1 cellular context compared by ENCODE assay signal in the genomic region with DNA sequence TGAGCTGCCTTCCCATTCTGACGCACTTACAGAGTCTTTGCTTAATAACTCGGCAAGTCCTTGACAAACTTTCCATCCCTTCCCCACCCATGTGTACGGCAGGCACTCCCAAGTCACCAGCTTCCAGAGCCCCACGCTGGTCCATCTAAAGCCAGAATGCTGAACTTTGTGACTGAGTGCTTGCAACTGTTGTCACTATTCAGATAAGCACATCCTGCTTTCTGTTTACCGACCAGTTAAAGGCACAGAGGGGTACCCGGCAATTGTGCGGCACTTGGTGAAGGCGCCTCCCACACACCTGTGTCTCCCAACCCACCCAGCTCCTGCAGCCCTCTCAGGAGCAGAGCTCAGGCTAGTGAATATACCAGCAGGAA.
TF ChIP-seq lines count a peak whose summit lies in the region.

No MANE protein-coding gene starts in this region.

TF ChIP-seq in HepG2, 621 proteins besides CTCF, POLR2A, EP300 and RAD21 (continued from another document and continues in another):
- TF ChIP-seq AFF4 (CRISPR knock-in tag; IDR thresholded peaks at IDR 0.05) (no peak), CREB3 (CRISPR knock-in tag; IDR thresholded peaks at IDR 0.05) (no peak), TOE1 (CRISPR knock-in tag; IDR thresholded peaks at IDR 0.05) (no peak), ZFP36L2 (CRISPR knock-in tag; IDR thresholded peaks at IDR 0.05) (no peak), GTF3A (CRISPR knock-in tag; conservative IDR thresholded peaks at IDR 0.05) (no peak), MAFG (CRISPR knock-in tag; IDR thresholded peaks at IDR 0.05) (no peak), ZNF576 (CRISPR knock-in tag; IDR thresholded peaks at IDR 0.05) (no peak), HNF1B (CRISPR knock-in tag; IDR thresholded peaks at IDR 0.05) (peak; percentile 92), BCLAF1 (IDR thresholded peaks at IDR 0.05) (no peak), ZNF101 (CRISPR knock-in tag; IDR thresholded peaks at IDR 0.05; ENCODE audit: borderline replicate concordance, low read depth) (no peak), ZNF441 (CRISPR knock-in tag; IDR thresholded peaks at IDR 0.05; ENCODE audit: borderline replicate concordance) (no peak), ZNF546 (CRISPR knock-in tag; conservative IDR thresholded peaks at IDR 0.05) (no peak), ZSCAN30 (CRISPR knock-in tag; IDR thresholded peaks at IDR 0.05) (no peak), ZNF124 (CRISPR knock-in tag; IDR thresholded peaks at IDR 0.05) (0 out of 2 replicates have a peak, but pooled peaks have one; percentile 55), ZNF772 (CRISPR knock-in tag; IDR thresholded peaks at IDR 0.05) (no peak), ZNF292 (CRISPR knock-in tag; IDR thresholded peaks at IDR 0.05; ENCODE audit: borderline replicate concordance, low read depth) (peak; percentile 95; the same call in 1 of the 2 replicates), MYPOP (CRISPR knock-in tag; IDR thresholded peaks at IDR 0.05) (no peak), ZNF580 (CRISPR knock-in tag; IDR thresholded peaks at IDR 0.05; ENCODE audit: borderline replicate concordance, low read depth) (peak; percentile 54; the same call in 1 of the 2 replicates), ZFX (CRISPR knock-in tag; IDR thresholded peaks at IDR 0.05; ENCODE audit: low read depth) (no peak; the same call in 1 of the 2 replicates), ZNF432 (CRISPR knock-in tag; IDR thresholded peaks at IDR 0.05; ENCODE audit: borderline replicate concordance) (no peak), PRMT3 (CRISPR knock-in tag; IDR thresholded peaks at IDR 0.05; ENCODE audit: borderline replicate concordance, low read depth) (no peak; the same call in 1 of the 2 replicates), FOXM1 (CRISPR knock-in tag; IDR thresholded peaks at IDR 0.05) (no peak), ZNF431 (CRISPR knock-in tag; IDR thresholded peaks at IDR 0.05; ENCODE audit: borderline replicate concordance, low read depth) (no peak), HCFC1 (IDR thresholded peaks at IDR 0.05; ENCODE audit: low read depth, low read length) (no peak), NFKBIZ (CRISPR knock-in tag; IDR thresholded peaks at IDR 0.05) (peak; percentile 71; the same call in 1 of the 2 replicates)
- TF ChIP-seq, protein P1, sequence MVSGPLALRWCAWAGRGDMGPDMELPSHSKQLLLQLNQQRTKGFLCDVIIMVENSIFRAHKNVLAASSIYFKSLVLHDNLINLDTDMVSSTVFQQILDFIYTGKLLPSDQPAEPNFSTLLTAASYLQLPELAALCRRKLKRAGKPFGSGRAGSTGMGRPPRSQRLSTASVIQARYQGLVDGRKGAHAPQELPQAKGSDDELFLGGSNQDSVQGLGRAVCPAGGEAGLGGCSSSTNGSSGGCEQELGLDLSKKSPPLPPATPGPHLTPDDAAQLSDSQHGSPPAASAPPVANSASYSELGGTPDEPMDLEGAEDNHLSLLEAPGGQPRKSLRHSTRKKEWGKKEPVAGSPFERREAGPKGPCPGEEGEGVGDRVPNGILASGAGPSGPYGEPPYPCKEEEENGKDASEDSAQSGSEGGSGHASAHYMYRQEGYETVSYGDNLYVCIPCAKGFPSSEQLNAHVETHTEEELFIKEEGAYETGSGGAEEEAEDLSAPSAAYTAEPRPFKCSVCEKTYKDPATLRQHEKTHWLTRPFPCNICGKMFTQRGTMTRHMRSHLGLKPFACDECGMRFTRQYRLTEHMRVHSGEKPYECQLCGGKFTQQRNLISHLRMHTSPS (CRISPR knock-in tag; IDR thresholded peaks at IDR 0.05; ENCODE audit: low read depth): no peak
- TF ChIP-seq, protein P2, sequence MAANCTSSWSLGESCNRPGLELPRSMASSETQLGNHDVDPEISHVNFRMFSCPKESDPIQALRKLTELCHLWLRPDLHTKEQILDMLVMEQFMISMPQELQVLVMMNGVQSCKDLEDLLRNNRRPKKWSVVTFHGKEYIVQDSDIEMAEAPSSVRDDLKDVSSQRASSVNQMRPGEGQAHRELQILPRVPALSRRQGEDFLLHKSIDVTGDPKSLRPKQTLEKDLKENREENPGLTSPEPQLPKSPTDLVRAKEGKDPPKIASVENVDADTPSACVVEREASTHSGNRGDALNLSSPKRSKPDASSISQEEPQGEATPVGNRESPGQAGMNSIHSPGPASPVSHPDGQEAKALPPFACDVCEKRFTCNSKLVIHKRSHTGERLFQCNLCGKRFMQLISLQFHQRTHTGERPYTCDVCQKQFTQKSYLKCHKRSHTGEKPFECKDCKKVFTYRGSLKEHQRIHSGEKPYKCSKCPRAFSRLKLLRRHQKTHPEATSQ (CRISPR knock-in tag; IDR thresholded peaks at IDR 0.05; ENCODE audit: borderline replicate concordance): 0 out of 2 replicates have a peak, but pooled peaks have one; percentile 23
- TF ChIP-seq, protein P3, sequence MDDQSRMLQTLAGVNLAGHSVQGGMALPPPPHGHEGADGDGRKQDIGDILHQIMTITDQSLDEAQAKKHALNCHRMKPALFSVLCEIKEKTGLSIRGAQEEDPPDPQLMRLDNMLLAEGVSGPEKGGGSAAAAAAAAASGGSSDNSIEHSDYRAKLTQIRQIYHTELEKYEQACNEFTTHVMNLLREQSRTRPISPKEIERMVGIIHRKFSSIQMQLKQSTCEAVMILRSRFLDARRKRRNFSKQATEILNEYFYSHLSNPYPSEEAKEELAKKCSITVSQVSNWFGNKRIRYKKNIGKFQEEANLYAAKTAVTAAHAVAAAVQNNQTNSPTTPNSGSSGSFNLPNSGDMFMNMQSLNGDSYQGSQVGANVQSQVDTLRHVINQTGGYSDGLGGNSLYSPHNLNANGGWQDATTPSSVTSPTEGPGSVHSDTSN (CRISPR knock-in tag; IDR thresholded peaks at IDR 0.05; ENCODE audit: borderline replicate concordance): no peak
- TF ChIP-seq, protein P4, sequence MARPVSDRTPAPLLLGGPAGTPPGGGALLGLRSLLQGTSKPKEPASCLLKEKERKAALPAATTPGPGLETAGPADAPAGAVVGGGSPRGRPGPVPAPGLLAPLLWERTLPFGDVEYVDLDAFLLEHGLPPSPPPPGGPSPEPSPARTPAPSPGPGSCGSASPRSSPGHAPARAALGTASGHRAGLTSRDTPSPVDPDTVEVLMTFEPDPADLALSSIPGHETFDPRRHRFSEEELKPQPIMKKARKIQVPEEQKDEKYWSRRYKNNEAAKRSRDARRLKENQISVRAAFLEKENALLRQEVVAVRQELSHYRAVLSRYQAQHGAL (CRISPR knock-in tag; IDR thresholded peaks at IDR 0.05; ENCODE audit: not compliant biosample characterization): no peak
- TF ChIP-seq, protein P5, sequence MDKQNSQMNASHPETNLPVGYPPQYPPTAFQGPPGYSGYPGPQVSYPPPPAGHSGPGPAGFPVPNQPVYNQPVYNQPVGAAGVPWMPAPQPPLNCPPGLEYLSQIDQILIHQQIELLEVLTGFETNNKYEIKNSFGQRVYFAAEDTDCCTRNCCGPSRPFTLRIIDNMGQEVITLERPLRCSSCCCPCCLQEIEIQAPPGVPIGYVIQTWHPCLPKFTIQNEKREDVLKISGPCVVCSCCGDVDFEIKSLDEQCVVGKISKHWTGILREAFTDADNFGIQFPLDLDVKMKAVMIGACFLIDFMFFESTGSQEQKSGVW (CRISPR knock-in tag; IDR thresholded peaks at IDR 0.05; ENCODE audit: borderline replicate concordance): no peak
- TF ChIP-seq, protein P6, sequence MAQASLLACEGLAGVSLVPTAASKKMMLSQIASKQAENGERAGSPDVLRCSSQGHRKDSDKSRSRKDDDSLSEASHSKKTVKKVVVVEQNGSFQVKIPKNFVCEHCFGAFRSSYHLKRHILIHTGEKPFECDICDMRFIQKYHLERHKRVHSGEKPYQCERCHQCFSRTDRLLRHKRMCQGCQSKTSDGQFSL (CRISPR knock-in tag; IDR thresholded peaks at IDR 0.05): no peak
- TF ChIP-seq, protein P7, sequence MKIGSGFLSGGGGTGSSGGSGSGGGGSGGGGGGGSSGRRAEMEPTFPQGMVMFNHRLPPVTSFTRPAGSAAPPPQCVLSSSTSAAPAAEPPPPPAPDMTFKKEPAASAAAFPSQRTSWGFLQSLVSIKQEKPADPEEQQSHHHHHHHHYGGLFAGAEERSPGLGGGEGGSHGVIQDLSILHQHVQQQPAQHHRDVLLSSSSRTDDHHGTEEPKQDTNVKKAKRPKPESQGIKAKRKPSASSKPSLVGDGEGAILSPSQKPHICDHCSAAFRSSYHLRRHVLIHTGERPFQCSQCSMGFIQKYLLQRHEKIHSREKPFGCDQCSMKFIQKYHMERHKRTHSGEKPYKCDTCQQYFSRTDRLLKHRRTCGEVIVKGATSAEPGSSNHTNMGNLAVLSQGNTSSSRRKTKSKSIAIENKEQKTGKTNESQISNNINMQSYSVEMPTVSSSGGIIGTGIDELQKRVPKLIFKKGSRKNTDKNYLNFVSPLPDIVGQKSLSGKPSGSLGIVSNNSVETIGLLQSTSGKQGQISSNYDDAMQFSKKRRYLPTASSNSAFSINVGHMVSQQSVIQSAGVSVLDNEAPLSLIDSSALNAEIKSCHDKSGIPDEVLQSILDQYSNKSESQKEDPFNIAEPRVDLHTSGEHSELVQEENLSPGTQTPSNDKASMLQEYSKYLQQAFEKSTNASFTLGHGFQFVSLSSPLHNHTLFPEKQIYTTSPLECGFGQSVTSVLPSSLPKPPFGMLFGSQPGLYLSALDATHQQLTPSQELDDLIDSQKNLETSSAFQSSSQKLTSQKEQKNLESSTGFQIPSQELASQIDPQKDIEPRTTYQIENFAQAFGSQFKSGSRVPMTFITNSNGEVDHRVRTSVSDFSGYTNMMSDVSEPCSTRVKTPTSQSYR (CRISPR knock-in tag; IDR thresholded peaks at IDR 0.05; ENCODE audit: borderline replicate concordance): no peak
